Comparison of ENCODE assay signal across 1 cellular context in genomic region chr13:25977216-25977615, GRCh38.
TF ChIP-seq lines count a peak whose summit lies in the region.

No MANE protein-coding gene starts in this region.

TF ChIP-seq in GM23338, 12 proteins besides CTCF, POLR2A, EP300 and RAD21 (continued from another document):
- TF ChIP-seq ZNF462 (CRISPR knock-in tag; IDR thresholded peaks at IDR 0.05) (no peak), NANOG (IDR thresholded peaks at IDR 0.05; ENCODE audit: borderline replicate concordance) (peak; percentile 86), EZH2phosphoT487 (IDR thresholded peaks at IDR 0.05; ENCODE audit: unreplicated experiment) (no peak), JUNB (IDR thresholded peaks at IDR 0.05; ENCODE audit: unreplicated experiment) (no peak), ZNF331 (CRISPR knock-in tag; IDR thresholded peaks at IDR 0.05; ENCODE audit: low read depth) (no peak), CREB1 (CRISPR knock-in tag; IDR thresholded peaks at IDR 0.05; ENCODE audit: low read depth) (peak; percentile 52; the same call in 1 of the 2 replicates), STAT1 (IDR thresholded peaks at IDR 0.05; ENCODE audit: unreplicated experiment) (no peak)
